8 cellular contexts compared by ENCODE assay signal in genomic region chr15:70023064-70023768, GRCh38.
A peak's percentile ranks its signal among the peaks of the same experiment; 100 is the strongest.
DNase-seq lines count a peak whose midpoint lies in the region; ATAC-seq and TF ChIP-seq lines count a peak whose summit lies in the region.

No MANE protein-coding gene starts in this region.

- peaks cover 19% of the 10 kb centered on the region for H3K9me3 Mint-ChIP-seq in endodermal cell
- peaks cover 8% of the 10 kb centered on the region for H3K9me3 Mint-ChIP-seq in glutamatergic neuron (ENCODE audit: unreplicated experiment)

- DNase-seq in Daoy (ENCODE audit: low read depth) (peak; percentile 84), KBM-7 (peak; percentile 79), endodermal cell (peak; percentile 35), skeletal muscle cell (ENCODE audit: low read depth) (peak; percentile 78), glutamatergic neuron (no peak), pons (ENCODE audit: low spot score) (no peak)
- peak; percentile 24 for DNase-seq in activated CD4-positive, alpha-beta T cell treated with anti-CD3 and anti-CD28 coated beads for 1 hour

- H3K36me3 ChIP-seq in endodermal cell (ENCODE audit: control insufficient read depth, insufficient read depth, low read length) = no peaks in the 10 kb centered on the region

- H3K36me3 Mint-ChIP-seq in endodermal cell (ENCODE audit: low read depth) (no peaks in the 10 kb centered on the region), glutamatergic neuron (ENCODE audit: unreplicated experiment) (peaks cover 13% of the 10 kb centered on the region)

- H3K27me3 ChIP-seq in endodermal cell (ENCODE audit: control insufficient read depth, insufficient read depth, low read length, poor library complexity, severe bottlenecking) = no peaks in the 10 kb centered on the region

- H3K4me1 Mint-ChIP-seq in endodermal cell (no peaks in the 10 kb centered on the region), glutamatergic neuron (ENCODE audit: low read depth, unreplicated experiment) (no peaks in the 10 kb centered on the region)

- H3K9me3 ChIP-seq in endodermal cell (ENCODE audit: control insufficient read depth, low read length) = peaks cover 16% of the 10 kb centered on the region

- no peaks in the 10 kb centered on the region for H3K4me1 ChIP-seq in endodermal cell (ENCODE audit: control insufficient read depth, insufficient read depth, low read length)

- H3K9ac ChIP-seq in endodermal cell (ENCODE audit: extremely low read depth, low read length, poor library complexity, severe bottlenecking) = no peak overlapping the region

- H3K27ac ChIP-seq in endodermal cell (ENCODE audit: low read depth, low read length) = no peak overlapping the region

- no peak overlapping the region for H3K27ac Mint-ChIP-seq in endodermal cell
- H3K27ac Mint-ChIP-seq in glutamatergic neuron (ENCODE audit: unreplicated experiment) = no peak overlapping the region

- no peak for TF ChIP-seq CTCF in endodermal cell (conservative IDR thresholded peaks at IDR 0.05)
- TF ChIP-seq CTCF in glutamatergic neuron (IDR thresholded peaks at IDR 0.05; ENCODE audit: partially characterized antibody, unreplicated experiment) = no peak

- in situ Hi-C loops in KBM-7 (cut with MboI; ENCODE audit: low pct_unique_long_range_greater_than_20kb, low sequenced_read_pairs) = no loop called here

- WGBS in endodermal cell (ENCODE audit: insufficient coverage in 1 of 2, insufficient read length in 1 of 2), 2 experiments = 93% methylated on average over 5 to 7 of the region's 7 CpGs

- H3K4me3 ChIP-seq in endodermal cell (ENCODE audit: low read length) = no peak overlapping the region
- H3K4me3 ChIP-seq in skeletal muscle cell (ENCODE audit: low read depth, low read length) = no peak overlapping the region

- peaks cover 10% of the 10 kb centered on the region for H3K27me3 Mint-ChIP-seq in endodermal cell (ENCODE audit: insufficient read depth)
- peaks cover 6% of the 10 kb centered on the region for H3K27me3 Mint-ChIP-seq in glutamatergic neuron (ENCODE audit: unreplicated experiment)

- ATAC-seq in GM21515 (IDR thresholded peaks at IDR 0.05; ENCODE audit: unreplicated experiment) = peak; percentile 75

- H3K4me3 Mint-ChIP-seq in endodermal cell (no peak overlapping the region), glutamatergic neuron (ENCODE audit: unreplicated experiment) (no peak overlapping the region)

Comparison
In these comparisons a context has a peak if more than half of its experiments do, and no peak if none do; other contexts are left out.
1. DNase-seq: peak in Daoy (single experiment), KBM-7 (single experiment), activated CD4-positive, alpha-beta T cell treated with anti-CD3 and anti-CD28 coated beads for 1 hour (single experiment), endodermal cell (single experiment) and skeletal muscle cell (single experiment); none in glutamatergic neuron (single experiment) and pons (single experiment).